Comparison of ENCODE assay signal across 8 cellular contexts in the genomic region with DNA sequence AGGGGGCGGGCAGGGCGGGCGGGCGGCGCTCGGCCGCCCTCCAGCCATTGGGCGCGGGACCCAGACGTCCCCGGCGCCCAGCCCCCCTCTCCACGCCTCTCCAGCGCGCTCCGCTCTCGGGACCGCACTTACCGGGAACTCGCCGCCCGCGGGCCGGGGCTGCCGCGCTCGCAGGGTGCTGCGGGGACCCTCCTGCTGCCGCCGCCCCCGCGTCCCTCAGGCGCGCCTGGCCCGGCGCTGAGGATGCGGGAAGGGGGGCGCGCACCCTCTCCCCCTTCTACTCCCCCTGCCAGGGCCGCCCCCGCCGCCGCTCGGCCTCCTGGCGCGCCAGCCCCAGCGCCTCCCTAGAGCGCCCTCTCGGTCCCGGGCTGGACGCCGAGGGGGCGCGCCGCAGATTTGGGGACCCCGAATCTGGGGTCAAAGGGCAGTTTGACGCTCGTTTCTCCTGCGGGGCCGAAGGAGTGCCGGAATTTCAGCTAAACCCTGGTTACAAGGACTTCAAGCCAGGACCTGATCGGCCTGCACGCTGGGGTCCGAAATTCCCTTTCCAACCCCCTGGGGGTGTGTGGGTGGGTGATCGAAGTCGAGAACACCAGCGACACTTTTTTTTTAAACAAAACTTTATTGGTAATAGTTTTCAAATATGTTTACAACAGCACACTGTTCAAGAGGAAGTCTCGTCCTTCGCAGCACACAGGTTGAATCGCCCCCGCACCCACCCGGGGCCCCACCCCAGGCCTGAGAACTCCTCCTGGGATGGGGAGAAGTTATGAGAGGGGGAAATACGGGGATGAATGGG. TPM values are rescaled to one million over a fixed set of nuclear protein-coding genes. Genes with fewer than 3 reads are reported as not detected.
DNase-seq lines count a peak whose midpoint lies in the region; ATAC-seq, FAIRE-seq and TF ChIP-seq lines count a peak whose summit lies in the region.

No MANE protein-coding gene starts in this region.

- peak; percentile 83 for FAIRE-seq in GM18507 (lab: Jason Lieb, UNC)

- H3K9me3 ChIP-seq in AG04450 (ENCODE audit: control insufficient read depth, insufficient read depth, low read length) (peaks cover 12% of the 10 kb centered on the region; the same call in 1 of the 2 replicates), mesodermal cell (ENCODE audit: control insufficient read depth, low read length) (peaks cover 14% of the 10 kb centered on the region)

- CTCF ChIA-PET in AG04450 (lab: Charles Lee) = interaction anchor here (0.6 to 1.0 kb wide), 2 partner anchors 41 to 45 kb away, joined by 3 to 5 read pairs; a partner anchor contains a TSS
- CTCF ChIA-PET in activated CD4-positive, alpha-beta T cell treated with anti-CD3 and anti-CD28 coated beads, Interleukin-2, amount 10 ng/mL, durations not matched to agents 7 days and 5 days (lab: Charles Lee) = interaction anchor here (0.8 to 1.7 kb wide), 4 partner anchors 21 to 211 kb away, joined by 3 to 4 read pairs (median 3); a partner anchor contains a TSS

- peaks cover 30% of the 10 kb centered on the region for H3K4me1 Mint-ChIP-seq in activated CD4-positive, alpha-beta T cell treated with anti-CD3 and anti-CD28 coated beads, Interleukin-2, amount 10 ng/mL, durations not matched to agents 7 days and 5 days

- peak overlapping the region; percentile 47 for H3K27ac ChIP-seq in AG04450 (ENCODE audit: low read depth, low read length)
- H3K27ac ChIP-seq in mesodermal cell (ENCODE audit: low read depth, low read length, severe bottlenecking) = peak overlapping the region; percentile 85

- TF ChIP-seq CTCF in AG04450 (IDR thresholded peaks at IDR 0.05; ENCODE audit: low read depth, low read length) = peak; percentile 37

- H3K4me3 ChIP-seq in AG04450 (ENCODE audit: low read depth, low read length) (peak overlapping the region; percentile 77), mesodermal cell (ENCODE audit: extremely low read depth, insufficient read depth, low read length, poor library complexity, severe bottlenecking) (peak overlapping the region; percentile 60)

- POLR2A ChIA-PET in AG04450 (lab: Yijun Ruan, JAX) = interaction anchor here (1.0 kb wide), 1 partner anchor 27 kb away, joined by 3 read pairs; no protein-coding TSS in a partner anchor
- POLR2A ChIA-PET in activated CD4-positive, alpha-beta T cell treated with anti-CD3 and anti-CD28 coated beads, Interleukin-2, amount 10 ng/mL, durations not matched to agents 7 days and 5 days (lab: Charles Lee) = interaction anchor here (0.5 kb wide), 1 partner anchor 1359 kb away, joined by 5 read pairs; no protein-coding TSS in a partner anchor

- peak overlapping the region; percentile 95 for H3K4me3 Mint-ChIP-seq in activated CD4-positive, alpha-beta T cell treated with anti-CD3 and anti-CD28 coated beads, Interleukin-2, amount 10 ng/mL, durations not matched to agents 7 days and 5 days

- H3K27me3 Mint-ChIP-seq in activated CD4-positive, alpha-beta T cell treated with anti-CD3 and anti-CD28 coated beads, Interleukin-2, amount 10 ng/mL, durations not matched to agents 7 days and 5 days = no peaks in the 10 kb centered on the region

- peaks cover 6% of the 10 kb centered on the region for H3K4me1 ChIP-seq in mesodermal cell (ENCODE audit: control insufficient read depth, insufficient read depth, low read length, poor library complexity, severe bottlenecking)

- peaks cover 30% of the 10 kb centered on the region for H3K36me3 Mint-ChIP-seq in activated CD4-positive, alpha-beta T cell treated with anti-CD3 and anti-CD28 coated beads, Interleukin-2, amount 10 ng/mL, durations not matched to agents 7 days and 5 days (ENCODE audit: low read depth)

- H3K27me3 ChIP-seq in AG04450 (ENCODE audit: control insufficient read depth, insufficient read depth, low read length) = no peaks in the 10 kb centered on the region

- peaks cover 9% of the 10 kb centered on the region for H3K9me3 Mint-ChIP-seq in activated CD4-positive, alpha-beta T cell treated with anti-CD3 and anti-CD28 coated beads, Interleukin-2, amount 10 ng/mL, durations not matched to agents 7 days and 5 days

- WGBS in mesodermal cell (ENCODE audit: insufficient coverage in 2 of 2), 2 experiments = 0% methylated on average over 46 to 50 of the region's 73 CpGs

- ATAC-seq in HG02970 (IDR thresholded peaks at IDR 0.05; ENCODE audit: low FRiP score, unreplicated experiment) = peak; percentile 46

- H3K36me3 ChIP-seq in mesodermal cell (ENCODE audit: control insufficient read depth, insufficient read depth, low read length) = peaks cover 32% of the 10 kb centered on the region

- H3K27ac Mint-ChIP-seq in activated CD4-positive, alpha-beta T cell treated with anti-CD3 and anti-CD28 coated beads, Interleukin-2, amount 10 ng/mL, durations not matched to agents 7 days and 5 days = peak overlapping the region; percentile 98

- DNase-seq in AG04450 (ENCODE audit: low read depth, low spot score) = no peak
- peak; percentile 72 for DNase-seq in GM18507 (ENCODE audit: extremely low spot score, insufficient read length, low read depth)
- peak; percentile 69 for DNase-seq in NCI-H2171 treated with DMSO at 0.1 percent for 48 hours (lab: John Stamatoyannopoulos, UW)
- peak; percentile 51 for DNase-seq in activated CD4-positive, alpha-beta T cell treated with anti-CD3 and anti-CD28 coated beads, Interleukin-2, amount 10 ng/mL, durations not matched to agents 7 days and 5 days
- DNase-seq in effector CD4-positive, alpha-beta T cell = peak; percentile 42
- DNase-seq in stimulated activated naive CD4-positive, alpha-beta T cell (lab: John Stamatoyannopoulos, UW) = peak; percentile 51 to 91 (median 78)

RNA-seq across cellular contexts. Expression of a gene that starts 0.7 kb away (rescaled TPM):
- 5.1 and 6.5 TPM in 2 replicates for polyA plus RNA-seq in AG04450 (2011; rRNA removed)
- polyA minus RNA-seq in AG04450 (2011; rRNA and poly(A)+ RNA removed) = 5.6 and 6.4 TPM in 2 replicates
- 10 to 100 TPM; 80.7 to 84.5 TPM for total RNA-seq in activated CD4-positive, alpha-beta T cell treated with anti-CD3 and anti-CD28 coated beads, Interleukin-2, amount 10 ng/mL, durations not matched to agents 7 days and 5 days
- polyA plus RNA-seq in mesodermal cell (2013, experiment 1 of 2) = 53.9 TPM
- 55.3 TPM for polyA plus RNA-seq in mesodermal cell (2013, experiment 2 of 2)

RNA-seq across cellular contexts. Expression of a gene that starts 5.7 kb away (rescaled TPM):
- not detected in 2 replicates for polyA plus RNA-seq in AG04450 (2011; rRNA removed)
- polyA minus RNA-seq in AG04450 (2011; rRNA and poly(A)+ RNA removed) = not detected in 2 replicates
- total RNA-seq in activated CD4-positive, alpha-beta T cell treated with anti-CD3 and anti-CD28 coated beads, Interleukin-2, amount 10 ng/mL, durations not matched to agents 7 days and 5 days = not detected
- polyA plus RNA-seq in mesodermal cell (2013, experiment 1 of 2) = not detected
- polyA plus RNA-seq in mesodermal cell (2013, experiment 2 of 2) = not detected

RNA-seq across cellular contexts. Expression of a gene that starts 18.7 kb away (rescaled TPM):
- 0.27 and 0.56 TPM in 2 replicates for polyA plus RNA-seq in AG04450 (2011; rRNA removed)
- not detected in 2 replicates for polyA minus RNA-seq in AG04450 (2011; rRNA and poly(A)+ RNA removed)
- total RNA-seq in activated CD4-positive, alpha-beta T cell treated with anti-CD3 and anti-CD28 coated beads, Interleukin-2, amount 10 ng/mL, durations not matched to agents 7 days and 5 days = under 1 TPM; 0.67 to 0.69 TPM
- 1.6 TPM for polyA plus RNA-seq in mesodermal cell (2013, experiment 1 of 2)
- 2.3 TPM for polyA plus RNA-seq in mesodermal cell (2013, experiment 2 of 2)

RNA-seq across cellular contexts. Expression of a gene that starts 26.3 kb away (rescaled TPM):
- 17.9 and 25.1 TPM in 2 replicates for polyA plus RNA-seq in AG04450 (2011; rRNA removed)
- 21.6 and 26.0 TPM in 2 replicates for polyA minus RNA-seq in AG04450 (2011; rRNA and poly(A)+ RNA removed)
- 10 to 100 TPM; 50.6 to 56.8 TPM for total RNA-seq in activated CD4-positive, alpha-beta T cell treated with anti-CD3 and anti-CD28 coated beads, Interleukin-2, amount 10 ng/mL, durations not matched to agents 7 days and 5 days
- polyA plus RNA-seq in mesodermal cell (2013, experiment 1 of 2) = 72.9 TPM
- 68.4 TPM for polyA plus RNA-seq in mesodermal cell (2013, experiment 2 of 2)

RNA-seq across cellular contexts. Expression of a gene that starts 29.4 kb away (rescaled TPM):
- polyA plus RNA-seq in AG04450 (2011; rRNA removed) = 0.43 and 0.51 TPM in 2 replicates
- polyA minus RNA-seq in AG04450 (2011; rRNA and poly(A)+ RNA removed) = 0.22 and 0.41 TPM in 2 replicates
- total RNA-seq in activated CD4-positive, alpha-beta T cell treated with anti-CD3 and anti-CD28 coated beads, Interleukin-2, amount 10 ng/mL, durations not matched to agents 7 days and 5 days = not detected
- 8.3 TPM for polyA plus RNA-seq in mesodermal cell (2013, experiment 1 of 2)
- 5.8 TPM for polyA plus RNA-seq in mesodermal cell (2013, experiment 2 of 2)
